In genomic region chr5:34923694-34924461, GRCh38 we compare ENCODE assay signal across 9 cellular contexts. TPM values are rescaled to one million over a fixed set of nuclear protein-coding genes. Genes with fewer than 3 reads are reported as not detected.
A peak's percentile ranks its signal among the peaks of the same experiment; 100 is the strongest.
DNase-seq lines count a peak whose midpoint lies in the region; ATAC-seq, FAIRE-seq and TF ChIP-seq lines count a peak whose summit lies in the region.
"Had no signal": no experiment of that assay in that cellular context is flagged by ENCODE, and none has a peak within 500 bp of the region (broad histone marks: within the 10 kb centered on the region; RNA-seq: fewer than 3 reads in every experiment).

No MANE protein-coding gene starts in this region.

- peaks cover 55% of the 10 kb centered on the region for H3K36me3 Mint-ChIP-seq in CD8-positive, alpha-beta T cell
- H3K36me3 Mint-ChIP-seq in IgD-negative memory B cell, result no peaks in the 10 kb centered on the region
- peaks cover 30% of the 10 kb centered on the region for H3K36me3 Mint-ChIP-seq in activated T-cell treated with anti-CD3 and anti-CD28 coated beads, Interleukin-2, amount 50 U/mL, for 4 hours (ENCODE audit: insufficient read depth)

- TF ChIP-seq POLR2A in GM12892 (IDR thresholded peaks at IDR 0.05; ENCODE audit: low read depth, low read length) (no peak), esophagus squamous epithelium (IDR thresholded peaks at IDR 0.05) (no peak)

- H3K4me1 Mint-ChIP-seq in CD8-positive, alpha-beta T cell (ENCODE audit: low read depth), result peaks cover 8% of the 10 kb centered on the region
- H3K4me1 Mint-ChIP-seq in IgD-negative memory B cell, result peaks cover 0 to 6% (median 2%) of the 10 kb centered on the region in 3 donors
- H3K4me1 Mint-ChIP-seq in activated T-cell treated with anti-CD3 and anti-CD28 coated beads, Interleukin-2, amount 50 U/mL, for 4 hours (ENCODE audit: low read depth), result peaks cover 19% of the 10 kb centered on the region

- peak; percentile 69 for ATAC-seq in CD8-positive, alpha-beta T cell
- ATAC-seq in GM21360 (IDR thresholded peaks at IDR 0.05; ENCODE audit: unreplicated experiment) (peak; percentile 45), GM19397 (IDR thresholded peaks at IDR 0.05; ENCODE audit: unreplicated experiment) (no peak)
- ATAC-seq in activated T-cell treated with anti-CD3 and anti-CD28 coated beads, Interleukin-2, amount 50 U/mL, for 4 hours, result peak; percentile 95 to 98

- intact Hi-C loops in CD8-positive, alpha-beta T cell (cut with DNase I, micrococcal nuclease), result no loop called here
- intact Hi-C loops in esophagus squamous epithelium (cut with DNase I), result no loop called here

- 13 to 19% methylated on average over 3 of the region's 3 CpGs for whole genome bisulfite sequencing in esophagus squamous epithelium, 2 donors

- CTCF ChIA-PET in CD8-positive, alpha-beta T cell (lab: Charles Lee), result interaction anchor here (1.7 to 1.8 kb wide), 2 partner anchors 8 to 26 kb away, joined by 3 to 4 read pairs; partner anchors contain the start of genes BRIX1 and RAD1

- H3K27me3 ChIP-seq in CD8-positive, alpha-beta T cell (ENCODE audit: insufficient read depth, low read length), result no peaks in the 10 kb centered on the region
- no peaks in the 10 kb centered on the region for H3K27me3 ChIP-seq in esophagus squamous epithelium

- H3K27ac ChIP-seq in CD8-positive, alpha-beta T cell (ENCODE audit: low read depth, low read length), result no peak overlapping the region
- peak overlapping the region in 2 of 4 donors; percentile 49 to 56 for H3K27ac ChIP-seq in esophagus squamous epithelium

- no peaks in the 10 kb centered on the region for H3K27me3 Mint-ChIP-seq in CD8-positive, alpha-beta T cell (ENCODE audit: low read depth)
- no peaks in the 10 kb centered on the region for H3K27me3 Mint-ChIP-seq in IgD-negative memory B cell
- H3K27me3 Mint-ChIP-seq in activated T-cell treated with anti-CD3 and anti-CD28 coated beads, Interleukin-2, amount 50 U/mL, for 4 hours (ENCODE audit: low read depth), result no peaks in the 10 kb centered on the region

- TF ChIP-seq CTCF in CD8-positive, alpha-beta T cell (IDR thresholded peaks at IDR 0.05), result no peak
- TF ChIP-seq CTCF in esophagus squamous epithelium (IDR thresholded peaks at IDR 0.05), result no peak

- peaks cover 24% of the 10 kb centered on the region for H3K36me3 ChIP-seq in CD8-positive, alpha-beta T cell (ENCODE audit: insufficient read depth, low read length)
- H3K36me3 ChIP-seq in esophagus squamous epithelium, result peaks cover 0 to 82% (median 13%) of the 10 kb centered on the region in 3 donors

- no peak for FAIRE-seq in GM12892 (lab: Jason Lieb, UNC)
- FAIRE-seq: islet of Langerhans had no signal

- H3K4me3 ChIP-seq in CD8-positive, alpha-beta T cell (ENCODE audit: low read depth, low read length), result no peak overlapping the region
- no peak overlapping the region for H3K4me3 ChIP-seq in esophagus squamous epithelium

- H3K4me1 ChIP-seq in CD8-positive, alpha-beta T cell (ENCODE audit: insufficient read depth, low read length), result peaks cover 4% of the 10 kb centered on the region
- peaks cover 0 to 34% (median 16%) of the 10 kb centered on the region in 3 donors for H3K4me1 ChIP-seq in esophagus squamous epithelium

- POLR2A ChIA-PET in CD8-positive, alpha-beta T cell (lab: Charles Lee), result interaction anchor here (1.8 kb wide), 1 partner anchor 9 kb away, joined by 7 read pairs; the partner anchor contains the start of genes BRIX1 and RAD1

- no peaks in the 10 kb centered on the region for H3K9me3 ChIP-seq in CD8-positive, alpha-beta T cell (ENCODE audit: low read length)
- no peaks in the 10 kb centered on the region for H3K9me3 ChIP-seq in esophagus squamous epithelium

- peak in 1 of 7 experiments; percentile 30 for DNase-seq in CD8-positive, alpha-beta T cell
- DNase-seq in activated T-cell treated with anti-CD3 and anti-CD28 coated beads, Interleukin-2, amount 50 U/mL, for 4 hours, result peak; percentile 13
- DNase-seq in kidney tubule cell (ENCODE audit: low spot score) (peak; percentile 85), GM12892 (ENCODE audit: insufficient read length) (no peak), esophagus squamous epithelium (lab: John Stamatoyannopoulos, UW) (no peak)

- H3K27ac Mint-ChIP-seq in CD8-positive, alpha-beta T cell, result no peak overlapping the region
- peak overlapping the region in 2 of 3 donors; percentile 31 to 73 for H3K27ac Mint-ChIP-seq in IgD-negative memory B cell

- no peak overlapping the region for H3K4me3 Mint-ChIP-seq in CD8-positive, alpha-beta T cell
- H3K4me3 Mint-ChIP-seq in IgD-negative memory B cell, result no peak overlapping the region
- no peak overlapping the region for H3K4me3 Mint-ChIP-seq in activated T-cell treated with anti-CD3 and anti-CD28 coated beads, Interleukin-2, amount 50 U/mL, for 4 hours

- no peaks in the 10 kb centered on the region for H3K9me3 Mint-ChIP-seq in CD8-positive, alpha-beta T cell
- no peaks in the 10 kb centered on the region for H3K9me3 Mint-ChIP-seq in IgD-negative memory B cell
- H3K9me3 Mint-ChIP-seq in activated T-cell treated with anti-CD3 and anti-CD28 coated beads, Interleukin-2, amount 50 U/mL, for 4 hours, result no peaks in the 10 kb centered on the region

RNA-seq across cellular contexts. Expression of gene DNAJC21, which starts 5.5 kb away (rescaled TPM):
- total RNA-seq in CD8-positive, alpha-beta T cell, result 10 to 100 TPM; 55.7 to 56.6 TPM
- polyA plus RNA-seq in IgD-negative memory B cell, result 14.8 TPM
- total RNA-seq in activated T-cell treated with anti-CD3 and anti-CD28 coated beads, Interleukin-2, amount 50 U/mL, for 4 hours, result 10 to 100 TPM; 56.3 to 64.0 (median 61.7) TPM
- polyA plus RNA-seq in GM12892 (2012; ENCODE audit: missing spikeins), result 47.6 TPM
- total RNA-seq in esophagus squamous epithelium, result 10 to 100 TPM; 24.8 to 51.9 (median 32.0) TPM

RNA-seq across cellular contexts. Expression of gene BRIX1, which starts 8.4 kb away (rescaled TPM):
- 10 to 100 TPM; 34.9 to 40.9 TPM for total RNA-seq in CD8-positive, alpha-beta T cell
- polyA plus RNA-seq in IgD-negative memory B cell, result 49.7 TPM
- 100 to 1,000 TPM; 134 to 152 (median 138) TPM for total RNA-seq in activated T-cell treated with anti-CD3 and anti-CD28 coated beads, Interleukin-2, amount 50 U/mL, for 4 hours
- polyA plus RNA-seq in GM12892 (2012; ENCODE audit: missing spikeins), result 51.0 TPM
- 10 to 100 TPM; 14.5 to 37.6 (median 29.4) TPM for total RNA-seq in esophagus squamous epithelium

RNA-seq across cellular contexts. Expression of gene RAD1, which starts 8.6 kb away (rescaled TPM):
- total RNA-seq in CD8-positive, alpha-beta T cell, result 10 to 100 TPM; 34.7 to 35.4 TPM
- polyA plus RNA-seq in IgD-negative memory B cell, result 15.0 TPM
- total RNA-seq in activated T-cell treated with anti-CD3 and anti-CD28 coated beads, Interleukin-2, amount 50 U/mL, for 4 hours, result 10 to 100 TPM; 45.3 to 50.1 (median 49.6) TPM
- 26.4 TPM for polyA plus RNA-seq in GM12892 (2012; ENCODE audit: missing spikeins)
- total RNA-seq in esophagus squamous epithelium, result 10 to 100 TPM in 3 of 4 donors, 1 to 10 TPM in 1; 4.6 to 27.7 (median 19.0) TPM

Comparison
In these comparisons a context has a peak if more than half of its experiments do, and no peak if none do; other contexts are left out.
1. DNase-seq: peak in activated T-cell treated with anti-CD3 and anti-CD28 coated beads, Interleukin-2, amount 50 U/mL, for 4 hours (single experiment) and kidney tubule cell (single experiment); none in GM12892 (single experiment) and esophagus squamous epithelium (single experiment).